In the genomic region with DNA sequence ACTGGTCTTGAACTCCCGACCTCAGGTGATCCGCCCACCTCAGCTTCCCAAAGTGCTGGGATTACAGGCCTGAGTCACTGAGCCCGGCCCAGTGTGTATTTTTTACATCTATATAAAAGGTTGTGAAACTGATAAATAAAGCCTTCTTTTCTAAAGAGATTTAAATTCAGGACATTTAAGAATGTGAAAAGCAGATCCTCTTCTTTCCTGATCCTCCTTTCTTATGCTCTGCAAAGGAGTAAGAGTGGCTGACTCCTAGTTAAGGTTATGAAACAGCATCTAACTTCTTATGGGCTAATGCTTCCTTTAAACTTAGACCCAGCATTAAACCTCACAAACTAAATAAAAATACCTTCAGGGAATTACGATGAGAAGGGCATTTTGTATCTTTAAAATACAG, we compare ENCODE assay signal across 18 cellular contexts.
"Had no signal": no experiment of that assay in that cellular context is flagged by ENCODE, and none has a peak within 500 bp of the region (broad histone marks: within the 10 kb centered on the region; RNA-seq: fewer than 3 reads in every experiment).

No MANE protein-coding gene starts in this region.

- H3K4me1 Mint-ChIP-seq: nephron had no signal

- H3K4me1 ChIP-seq: gastrocnemius medialis had no signal

- H3K4me3 Mint-ChIP-seq: immature natural killer cell, naive B cell, nephron, type B pancreatic cell had no signal

- DNase-seq: cortex of kidney; dorsolateral prefrontal cortex; effector CD8-positive, alpha-beta T cell; gastrocnemius medialis; immature natural killer cell; left colon; left ventricle myocardium superior; mesenchymal stem cell; naive B cell; stimulated activated CD4-positive, alpha-beta T cell treated with anti-CD3 and anti-CD28 coated beads, Interleukin-2, amount 100 ng/mL, for 24 hours; stimulated activated naive CD8-positive, alpha-beta T cell treated with anti-CD3 and anti-CD28 coated beads, Interleukin-15, Interleukin-2, amounts not matched to agents 100 U/mL and 50 U/mL, for 24 hours; thyroid gland had no signal

- H3K9me3 ChIP-seq: gastrocnemius medialis, suprapubic skin, thyroid gland had no signal

- H3K36me3 ChIP-seq: gastrocnemius medialis, suprapubic skin, thyroid gland had no signal

- H3K27me3 Mint-ChIP-seq: naive B cell, type B pancreatic cell had no signal

- H3K9me3 Mint-ChIP-seq: immature natural killer cell, nephron had no signal

- ATAC-seq: gastrocnemius medialis; left colon; left ventricle myocardium superior; sciatic nerve; stimulated activated naive CD8-positive, alpha-beta T cell treated with anti-CD3 and anti-CD28 coated beads, Interleukin-15, Interleukin-2, amounts not matched to agents 100 U/mL and 50 U/mL, for 24 hours had no signal

- H3K27me3 ChIP-seq: dorsolateral prefrontal cortex, gastrocnemius medialis, suprapubic skin, thyroid gland had no signal

- H3K27ac ChIP-seq: dorsolateral prefrontal cortex, gastrocnemius medialis, skin epidermis, suprapubic skin, thyroid gland had no signal

- H3K27ac Mint-ChIP-seq: immature natural killer cell, nephron, type B pancreatic cell had no signal

- H3K4me3 ChIP-seq: dorsolateral prefrontal cortex, gastrocnemius medialis, lung, skin epidermis, suprapubic skin, thyroid gland had no signal
